Comparison of ENCODE assay signal across 22 cellular contexts in genomic region chr1:71753746-71754145, GRCh38.
DNase-seq lines count a peak whose midpoint lies in the region; ATAC-seq and TF ChIP-seq lines count a peak whose summit lies in the region.
"Had no signal": no experiment of that assay in that cellular context is flagged by ENCODE, and none has a peak within 500 bp of the region (broad histone marks: within the 10 kb centered on the region; RNA-seq: fewer than 3 reads in every experiment).

No MANE protein-coding gene starts in this region.

- H3K9me3 ChIP-seq in DND-41 (ENCODE audit: insufficient read depth, low read length, severe bottlenecking): no peaks in the 10 kb centered on the region
- no peaks in the 10 kb centered on the region for H3K9me3 ChIP-seq in mesenchymal stem cell (ENCODE audit: control insufficient read depth, low read length)
- H3K9me3 ChIP-seq: A549, SJCRH30 had no signal

- H3K79me2 ChIP-seq in DND-41 (ENCODE audit: insufficient read depth, low read length) (no peaks in the 10 kb centered on the region), GM23338 (replicated peaks; ENCODE audit: insufficient read depth) (no peaks in the 10 kb centered on the region)

- peak; percentile 55; the same call in 2 of the 3 replicates for ATAC-seq in DND-41 (ENCODE audit: insufficient read depth, low read depth)
- no peak for ATAC-seq in GM23338
- peak; percentile 43 for ATAC-seq in left colon
- ATAC-seq: A549, Right ventricle myocardium inferior, SK-N-SH treated with all-trans-retinoic acid at 6 μM for 48 hours, T-helper 17 cell had no signal

- H3K27ac ChIP-seq in DND-41 (ENCODE audit: low read length) (0 out of 2 replicates have a peak overlapping the region, but pooled peaks have one; percentile 15), GM23338 (ENCODE audit: low read depth) (no peak overlapping the region), mesenchymal stem cell (ENCODE audit: low read length, poor library complexity, severe bottlenecking) (no peak overlapping the region)
- H3K27ac ChIP-seq: A549; BLaER1 treated with 17β-estradiol and CSF1 and Interleukin-3, amounts not matched to agents 10 nM and 100 nM; HL-60; PC-9; SJCRH30 had no signal

- DNase-seq in DND-41: no peak
- DNase-seq in GM23338 (ENCODE audit: low spot score): peak; percentile 13
- DNase-seq in NCI-H69 (lab: John Stamatoyannopoulos, UW): peak; percentile 12
- DNase-seq in left colon: no peak
- DNase-seq in activated naive CD4-positive, alpha-beta T cell (lab: John Stamatoyannopoulos, UW): no peak
- no peak for DNase-seq in mesenchymal stem cell
- DNase-seq in stimulated activated naive CD4-positive, alpha-beta T cell (lab: John Stamatoyannopoulos, UW): no peak
- DNase-seq: AML-193; CD4-positive, alpha-beta T cell; Karpas-422; NCI-H1092 treated with DMSO at 0.1 percent for 48 hours; NCI-H1694 treated with DMSO at 0.1 percent for 48 hours; NCI-H2107; NK-92 treated with Interleukin-12 subunit alpha and Interleukin-12 subunit beta, amount 100 ng/mL, for 24 hours; PC-9; SJCRH30; T-helper 17 cell had no signal

- no peak overlapping the region for H3K4ac ChIP-seq in mesenchymal stem cell (ENCODE audit: low read depth in 1 of 2, low read length in 2 of 2)

- no peaks in the 10 kb centered on the region for H4K20me1 ChIP-seq in DND-41 (ENCODE audit: insufficient read depth, low read length)
- H4K20me1 ChIP-seq in GM23338 (replicated peaks; ENCODE audit: insufficient read depth): no peaks in the 10 kb centered on the region
- H4K20me1 ChIP-seq: BLaER1 treated with 17β-estradiol and CSF1 and Interleukin-3, amounts not matched to agents 10 nM and 100 nM had no signal

- H2AFZ ChIP-seq in DND-41 (ENCODE audit: low read depth, low read length) (no peak overlapping the region), GM23338 (no peak overlapping the region), mesenchymal stem cell (ENCODE audit: low read depth, low read length) (no peak overlapping the region)
- H2AFZ ChIP-seq: PC-9 had no signal

- no peak overlapping the region for H2BK15ac ChIP-seq in mesenchymal stem cell (ENCODE audit: low read depth, poor library complexity, severe bottlenecking)

- no peaks in the 10 kb centered on the region for H3F3A ChIP-seq in GM23338 (replicated peaks; ENCODE audit: low read depth)

- intact Hi-C loops in left colon (cut with DNase I, micrococcal nuclease): no loop called here

- H3K14ac ChIP-seq in mesenchymal stem cell (ENCODE audit: low read length in 2 of 2): no peak overlapping the region

- no peaks in the 10 kb centered on the region for H3K9me2 ChIP-seq in GM23338 (ENCODE audit: insufficient read depth)

- H4K8ac ChIP-seq in mesenchymal stem cell (ENCODE audit: low read length): no peak overlapping the region

- H2AK5ac ChIP-seq in mesenchymal stem cell (ENCODE audit: low read length, severe bottlenecking): no peak overlapping the region

- H3K4me3 ChIP-seq in DND-41 (ENCODE audit: low read depth in 1 of 2, low read length in 2 of 2) (no peak overlapping the region), GM23338 (no peak overlapping the region), mesenchymal stem cell (ENCODE audit: insufficient read depth in 1 of 2, low read depth in 1 of 2, low read length in 2 of 2) (no peak overlapping the region)
- H3K4me3 ChIP-seq: A549; BLaER1 treated with 17β-estradiol and CSF1 and Interleukin-3, amounts not matched to agents 10 nM and 100 nM; PC-9; SJCRH30 had no signal

- H3K27me3 ChIP-seq in DND-41 (ENCODE audit: insufficient read depth, low read length, poor library complexity) (no peaks in the 10 kb centered on the region), GM23338 (ENCODE audit: insufficient read depth) (no peaks in the 10 kb centered on the region), mesenchymal stem cell (ENCODE audit: control insufficient read depth in 1 of 2, insufficient read depth in 1 of 2, low read length in 2 of 2) (no peaks in the 10 kb centered on the region)
- H3K27me3 ChIP-seq: BLaER1 treated with 17β-estradiol and CSF1 and Interleukin-3, amounts not matched to agents 10 nM and 100 nM; SJCRH30 had no signal

- H3K27me3 Mint-ChIP-seq in GM23338 (ENCODE audit: insufficient read depth, low read depth, poor library complexity): no peaks in the 10 kb centered on the region
- H3K27me3 Mint-ChIP-seq: CD4-positive, alpha-beta T cell; T-helper 17 cell had no signal

- H3K36me3 ChIP-seq in DND-41 (ENCODE audit: insufficient read depth, low read length) (no peaks in the 10 kb centered on the region), GM23338 (ENCODE audit: insufficient read depth) (no peaks in the 10 kb centered on the region), mesenchymal stem cell (ENCODE audit: control insufficient read depth in 1 of 2, insufficient read depth in 2 of 2, low read depth in 1 of 2, low read length in 2 of 2) (no peaks in the 10 kb centered on the region)
- H3K36me3 ChIP-seq: BLaER1 treated with 17β-estradiol and CSF1 and Interleukin-3, amounts not matched to agents 10 nM and 100 nM; SJCRH30 had no signal

- 88% methylated on average over 4 of the region's 4 CpGs for WGBS in mesenchymal stem cell

- H3K4me1 ChIP-seq in DND-41 (ENCODE audit: insufficient read depth, low read length) (peaks cover 27% of the 10 kb centered on the region), GM23338 (ENCODE audit: insufficient read depth) (peaks cover 13% of the 10 kb centered on the region), mesenchymal stem cell (ENCODE audit: control insufficient read depth, insufficient read depth, low read depth, low read length) (no peaks in the 10 kb centered on the region)
- H3K4me1 ChIP-seq: A549, SJCRH30 had no signal

- no peaks in the 10 kb centered on the region; the same call in 2 of the 3 replicates for H3K9me3 Mint-ChIP-seq in GM23338
- H3K9me3 Mint-ChIP-seq: CD4-positive, alpha-beta T cell had no signal

- H3K4me1 Mint-ChIP-seq in GM23338: peaks cover 29% of the 10 kb centered on the region
- H3K4me1 Mint-ChIP-seq: T-helper 17 cell had no signal

- no peak overlapping the region for H4K91ac ChIP-seq in mesenchymal stem cell (ENCODE audit: low read length)

- H3K27ac Mint-ChIP-seq in GM23338: no peak overlapping the region
- H3K27ac Mint-ChIP-seq: CD4-positive, alpha-beta T cell; T-helper 17 cell had no signal

- no peak overlapping the region for H2BK120ac ChIP-seq in mesenchymal stem cell (ENCODE audit: low read depth, low read length)

- no peak overlapping the region for H3K23ac ChIP-seq in mesenchymal stem cell (ENCODE audit: low read length in 2 of 2)

- H2BK5ac ChIP-seq in mesenchymal stem cell (ENCODE audit: low read depth, low read length, poor library complexity, severe bottlenecking): no peak overlapping the region

- no peak overlapping the region for H3K4me3 Mint-ChIP-seq in GM23338
- H3K4me3 Mint-ChIP-seq: CD4-positive, alpha-beta T cell; T-helper 17 cell had no signal

- H3K36me3 Mint-ChIP-seq in GM23338 (ENCODE audit: low read depth): 0 out of 3 replicates have a peak, but pooled peaks cover 2% of the 10 kb centered on the region

- peaks cover 4% of the 10 kb centered on the region for H3K79me1 ChIP-seq in mesenchymal stem cell (replicated peaks; ENCODE audit: low read length, poor library complexity, severe bottlenecking)

- H3K18ac ChIP-seq in mesenchymal stem cell (ENCODE audit: low read depth in 1 of 2, low read length in 2 of 2): no peak overlapping the region

- H3K4me2 ChIP-seq in DND-41 (ENCODE audit: insufficient read depth, low read length) (no peak overlapping the region), GM23338 (no peak overlapping the region), mesenchymal stem cell (ENCODE audit: low read length, poor library complexity, severe bottlenecking) (no peak overlapping the region)
- H3K4me2 ChIP-seq: A549; BLaER1 treated with 17β-estradiol and CSF1 and Interleukin-3, amounts not matched to agents 10 nM and 100 nM; PC-9 had no signal

- no peak overlapping the region for H2BK12ac ChIP-seq in mesenchymal stem cell (ENCODE audit: low read length in 2 of 2)

- TF ChIP-seq CTCF in DND-41 (IDR thresholded peaks at IDR 0.05; ENCODE audit: borderline replicate concordance, extremely low read depth, low read length, poor library complexity, severe bottlenecking) (no peak), GM23338 (conservative IDR thresholded peaks at IDR 0.05; ENCODE audit: low read depth in 2 of 2) (no peak)

- no peak overlapping the region for H3K9ac ChIP-seq in DND-41 (ENCODE audit: low read depth, low read length)
- no peak overlapping the region for H3K9ac ChIP-seq in mesenchymal stem cell (ENCODE audit: low read length)
- H3K9ac ChIP-seq: BLaER1 treated with 17β-estradiol and CSF1 and Interleukin-3, amounts not matched to agents 10 nM and 100 nM had no signal

TF ChIP-seq in GM23338, 12 proteins besides CTCF, POLR2A, EP300 and RAD21 (continues in another document):
- TF ChIP-seq ZNF331 (CRISPR knock-in tag; IDR thresholded peaks at IDR 0.05; ENCODE audit: low read depth) (no peak), REST (IDR thresholded peaks at IDR 0.05; ENCODE audit: unreplicated experiment) (no peak)

Comparison
In these comparisons a context has a peak if more than half of its experiments do, and no peak if none do; other contexts are left out.
1. DNase-seq: peak in GM23338 (single experiment) and NCI-H69 (single experiment); none in DND-41 (single experiment), left colon (0 of 2), activated naive CD4-positive, alpha-beta T cell (0 of 4), mesenchymal stem cell (single experiment) and stimulated activated naive CD4-positive, alpha-beta T cell (0 of 6).